ENCODE assay signal across 18 cellular contexts in the genomic region with DNA sequence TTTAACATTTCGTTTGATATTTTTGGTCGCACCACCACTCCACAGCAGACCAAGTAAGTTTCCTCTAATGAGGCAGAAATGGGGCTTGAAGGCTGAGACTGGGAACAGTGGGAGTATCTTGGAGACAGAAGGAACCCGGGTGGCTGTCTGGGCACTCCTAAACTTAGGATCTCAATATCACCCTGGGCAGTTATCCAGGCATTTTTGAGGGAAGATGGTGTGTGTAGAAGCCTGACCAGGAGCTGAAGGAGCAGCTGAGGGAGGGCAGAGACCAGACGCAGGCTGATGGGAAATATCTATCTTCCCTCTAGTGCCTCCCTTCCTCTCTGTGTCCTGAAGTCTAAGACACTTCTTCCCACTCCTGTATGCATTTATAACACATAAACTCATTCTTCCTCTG. TPM values are rescaled to one million over a fixed set of nuclear protein-coding genes. Genes with fewer than 3 reads are reported as not detected.
A peak's percentile ranks its signal among the peaks of the same experiment; 100 is the strongest.
DNase-seq lines count a peak whose midpoint lies in the region; ATAC-seq and TF ChIP-seq lines count a peak whose summit lies in the region.
"Had no signal": no experiment of that assay in that cellular context is flagged by ENCODE, and none has a peak within 500 bp of the region (broad histone marks: within the 10 kb centered on the region; RNA-seq: fewer than 3 reads in every experiment).

No MANE protein-coding gene starts in this region.

- H3K4me3 ChIP-seq in Caco-2 (ENCODE audit: low read depth, low read length) (no peak overlapping the region), OCI-LY7 (ENCODE audit: low read depth, low read length, poor library complexity, severe bottlenecking) (no peak overlapping the region)

- no peak overlapping the region for H3K27ac ChIP-seq in CD4-positive, alpha-beta T cell (ENCODE audit: low read depth, low read length)
- no peak overlapping the region for H3K27ac ChIP-seq in OCI-LY7 (ENCODE audit: low read depth, low read length, poor library complexity, severe bottlenecking)

- no peaks in the 10 kb centered on the region for H3K9me2 ChIP-seq in OCI-LY7 (ENCODE audit: insufficient read depth, low read length)

- H2AFZ ChIP-seq in OCI-LY7 (ENCODE audit: low read length) = no peak overlapping the region

- H3K36me3 Mint-ChIP-seq in CD4-positive, alpha-beta T cell (ENCODE audit: low read depth) = peaks cover 75% of the 10 kb centered on the region
- H3K36me3 Mint-ChIP-seq in Caco-2 (ENCODE audit: insufficient read depth, unreplicated experiment) = peaks cover 93% of the 10 kb centered on the region
- peaks cover 63% of the 10 kb centered on the region for H3K36me3 Mint-ChIP-seq in activated naive CD8-positive, alpha-beta T cell treated with anti-CD3 and anti-CD28 coated beads, Interleukin-2, amount 50 U/mL, for 24 hours (ENCODE audit: low read depth)
- H3K36me3 Mint-ChIP-seq in progenitor cell of endocrine pancreas (ENCODE audit: insufficient read depth) = peaks cover 50% of the 10 kb centered on the region

- TF ChIP-seq CTCF in CD4-positive, alpha-beta T cell (IDR thresholded peaks at IDR 0.05) = no peak
- TF ChIP-seq CTCF in Caco-2 (IDR thresholded peaks at IDR 0.05; ENCODE audit: insufficient read depth in 1 of 2, low read depth in 1 of 2, low read length in 1 of 2, severe bottlenecking in 1 of 2, unreplicated experiment in 1 of 2) (no peak), progenitor cell of endocrine pancreas (IDR thresholded peaks at IDR 0.05; ENCODE audit: unreplicated experiment) (no peak), OCI-LY7 (conservative IDR thresholded peaks at IDR 0.05; ENCODE audit: low read length) (no peak)

- no peak for DNase-seq in CD4-positive, alpha-beta T cell
- DNase-seq in Caco-2 (no peak), progenitor cell of endocrine pancreas (ENCODE audit: low spot score, unreplicated experiment) (no peak), OCI-LY7 (ENCODE audit: low spot score) (no peak)
- DNase-seq in activated naive CD8-positive, alpha-beta T cell treated with anti-CD3 and anti-CD28 coated beads, Interleukin-2, amount 50 U/mL, for 24 hours = no peak
- no peak for DNase-seq in stimulated activated CD4-positive, alpha-beta T cell treated with anti-CD3 and anti-CD28 coated beads, Interleukin-12 subunit alpha, Interleukin-12 subunit beta, amount 100 ng/mL, for 4 hours
- DNase-seq: CD4-positive, CD25-positive, alpha-beta regulatory T cell; GOT3; HCEC 1CT; KG1; NCI-H1694; NCI-H2081; NCI-H2171; NCI-H345; NCI-H524; NCI-H774; NK-92 treated with Interleukin-12 subunit alpha and Interleukin-12 subunit beta, amount 100 ng/mL, for 24 hours had no signal

- CTCF ChIA-PET in CD4-positive, alpha-beta T cell (lab: Charles Lee) = interaction anchor here (1.4 kb wide), 1 partner anchor 39 kb away, joined by 5 read pairs; a partner anchor contains a TSS
- CTCF ChIA-PET in Caco-2 (lab: Charles Lee) (interaction anchor here (0.5 kb wide), 1 partner anchor 285 kb away, joined by 4 read pairs; no protein-coding TSS in a partner anchor), OCI-LY7 (lab: Charles Lee; ENCODE audit: unreplicated experiment) (no interaction called here)

- H3K79me2 ChIP-seq in OCI-LY7 (ENCODE audit: insufficient read depth, low read depth, low read length) = no peaks in the 10 kb centered on the region

- H3K4me3 Mint-ChIP-seq in CD4-positive, alpha-beta T cell = no peak overlapping the region
- no peak overlapping the region for H3K4me3 Mint-ChIP-seq in Caco-2 (ENCODE audit: unreplicated experiment)
- H3K4me3 Mint-ChIP-seq in activated naive CD8-positive, alpha-beta T cell treated with anti-CD3 and anti-CD28 coated beads, Interleukin-2, amount 50 U/mL, for 24 hours = no peak overlapping the region
- no peak overlapping the region for H3K4me3 Mint-ChIP-seq in progenitor cell of endocrine pancreas (ENCODE audit: low read depth)

- no peaks in the 10 kb centered on the region for H3K9me3 Mint-ChIP-seq in CD4-positive, alpha-beta T cell
- H3K9me3 Mint-ChIP-seq in Caco-2 (ENCODE audit: unreplicated experiment) = peaks cover 6% of the 10 kb centered on the region
- no peaks in the 10 kb centered on the region for H3K9me3 Mint-ChIP-seq in activated naive CD8-positive, alpha-beta T cell treated with anti-CD3 and anti-CD28 coated beads, Interleukin-2, amount 50 U/mL, for 24 hours
- H3K9me3 Mint-ChIP-seq in progenitor cell of endocrine pancreas (ENCODE audit: low read depth) = no peaks in the 10 kb centered on the region
- H3K9me3 Mint-ChIP-seq: CD4-positive, CD25-positive, alpha-beta regulatory T cell had no signal

- H3K4me1 ChIP-seq in Caco-2 (no peaks in the 10 kb centered on the region), OCI-LY7 (ENCODE audit: insufficient read depth, low read length, poor library complexity, severe bottlenecking) (no peaks in the 10 kb centered on the region)

- H3K9me3 ChIP-seq in CD4-positive, alpha-beta T cell (ENCODE audit: control insufficient read depth, low read length) = no peaks in the 10 kb centered on the region
- H3K9me3 ChIP-seq in Caco-2 = no peaks in the 10 kb centered on the region
- no peaks in the 10 kb centered on the region for H3K9me3 ChIP-seq in OCI-LY7 (ENCODE audit: low read length)

- no peaks in the 10 kb centered on the region for H3K27me3 Mint-ChIP-seq in CD4-positive, alpha-beta T cell
- H3K27me3 Mint-ChIP-seq in Caco-2 (ENCODE audit: insufficient read depth, unreplicated experiment) (no peaks in the 10 kb centered on the region), progenitor cell of endocrine pancreas (no peaks in the 10 kb centered on the region)
- H3K27me3 Mint-ChIP-seq in activated naive CD8-positive, alpha-beta T cell treated with anti-CD3 and anti-CD28 coated beads, Interleukin-2, amount 50 U/mL, for 24 hours = no peaks in the 10 kb centered on the region
- H3K27me3 Mint-ChIP-seq: CD4-positive, CD25-positive, alpha-beta regulatory T cell had no signal

- intact Hi-C loops in CD4-positive, alpha-beta T cell (cut with DNase I, micrococcal nuclease) = no loop called here
- intact Hi-C loops in Caco-2 (cut with micrococcal nuclease; ENCODE audit: unreplicated experiment) (no loop called here), OCI-LY7 (cut with micrococcal nuclease; ENCODE audit: unreplicated experiment) (no loop called here)

- BruUV-seq in Caco-2 (replicated peaks; lab: Mats Ljungman, UMichigan) (no TSS peak), OCI-LY7 (replicated peaks; lab: Mats Ljungman, UMichigan) (no TSS peak)

- H3K4me2 ChIP-seq in OCI-LY7 (ENCODE audit: low read length) = no peak overlapping the region

- POLR2A ChIA-PET in CD4-positive, alpha-beta T cell (lab: Charles Lee) = interaction anchor here (0.7 kb wide), 1 partner anchor 22 kb away, joined by 3 read pairs; no protein-coding TSS in a partner anchor
- POLR2A ChIA-PET in Caco-2 (lab: Charles Lee) (interaction anchor here (0.7 kb wide), 1 partner anchor 38 kb away, joined by 5 read pairs; no protein-coding TSS in a partner anchor), OCI-LY7 (lab: Charles Lee) (no interaction called here)

- ATAC-seq in CD4-positive, alpha-beta T cell (ENCODE audit: poor library complexity) = no peak
- ATAC-seq in activated naive CD8-positive, alpha-beta T cell treated with anti-CD3 and anti-CD28 coated beads, Interleukin-2, amount 50 U/mL, for 24 hours = no peak
- no peak for ATAC-seq in HG03521 (IDR thresholded peaks at IDR 0.05; ENCODE audit: unreplicated experiment)

- no peaks in the 10 kb centered on the region for H3K27me3 ChIP-seq in CD4-positive, alpha-beta T cell (ENCODE audit: control insufficient read depth, insufficient read depth, low read length)
- H3K27me3 ChIP-seq in Caco-2 (replicated peaks; ENCODE audit: control insufficient read depth, insufficient read depth, low read length) = no peaks in the 10 kb centered on the region

- no peaks in the 10 kb centered on the region for H4K20me1 ChIP-seq in OCI-LY7 (ENCODE audit: insufficient read depth, low read length)

- H3K36me3 ChIP-seq in Caco-2 (ENCODE audit: control insufficient read depth, insufficient read depth, low read length) (peaks cover 4% of the 10 kb centered on the region; the same call in 1 of the 2 replicates), OCI-LY7 (ENCODE audit: insufficient read depth, low read length) (peaks cover 86% of the 10 kb centered on the region)

- peak overlapping the region; percentile 9 for H3K27ac Mint-ChIP-seq in CD4-positive, alpha-beta T cell
- H3K27ac Mint-ChIP-seq in Caco-2 (ENCODE audit: unreplicated experiment) (peak overlapping the region; percentile 39), progenitor cell of endocrine pancreas (peak overlapping the region; percentile 64)
- H3K27ac Mint-ChIP-seq in activated naive CD8-positive, alpha-beta T cell treated with anti-CD3 and anti-CD28 coated beads, Interleukin-2, amount 50 U/mL, for 24 hours = peak overlapping the region; percentile 30

- peaks cover 9% of the 10 kb centered on the region for H3K4me1 Mint-ChIP-seq in CD4-positive, alpha-beta T cell (ENCODE audit: low read depth)
- peaks cover 10% of the 10 kb centered on the region for H3K4me1 Mint-ChIP-seq in Caco-2 (ENCODE audit: low read depth, unreplicated experiment)
- H3K4me1 Mint-ChIP-seq in activated naive CD8-positive, alpha-beta T cell treated with anti-CD3 and anti-CD28 coated beads, Interleukin-2, amount 50 U/mL, for 24 hours = peaks cover 3% of the 10 kb centered on the region
- H3K4me1 Mint-ChIP-seq in progenitor cell of endocrine pancreas (ENCODE audit: low read depth) = no peaks in the 10 kb centered on the region

RNA-seq across cellular contexts. Expression of a gene that starts 10.7 kb away (rescaled TPM):
- total RNA-seq in CD4-positive, alpha-beta T cell = 100 to 1,000 TPM; 203 to 204 TPM
- total RNA-seq in Caco-2 (2022) (515 and 583 TPM in 2 replicates), progenitor cell of endocrine pancreas (290 and 318 TPM in 2 replicates), OCI-LY7 (2022) (461 and 465 TPM in 2 replicates)
- total RNA-seq in OCI-LY7 (2014; rRNA removed; shearing (Covaris generic)) = 262 and 272 TPM in 2 replicates

RNA-seq across cellular contexts. Expression of a gene that starts 18.9 kb away (rescaled TPM):
- total RNA-seq in CD4-positive, alpha-beta T cell = 100 to 1,000 TPM; 354 to 370 TPM
- total RNA-seq in Caco-2 (2022) (0.75 and 1.8 TPM in 2 replicates), progenitor cell of endocrine pancreas (2.6 and 2.8 TPM in 2 replicates), OCI-LY7 (2022) (105 and 111 TPM in 2 replicates)
- total RNA-seq in OCI-LY7 (2014; rRNA removed; shearing (Covaris generic)) = 66.2 and 70.1 TPM in 2 replicates

RNA-seq across cellular contexts. Expression of a gene that starts 21.7 kb away (rescaled TPM):
- total RNA-seq in CD4-positive, alpha-beta T cell = 100 to 1,000 TPM; 145 TPM
- 62.7 and 79.2 TPM in 2 replicates for total RNA-seq in Caco-2 (2022)
- total RNA-seq in progenitor cell of endocrine pancreas = 15.7 and 18.5 TPM in 2 replicates
- 42.7 and 43.7 TPM in 2 replicates for total RNA-seq in OCI-LY7 (2014; rRNA removed; shearing (Covaris generic))
- 32.3 and 34.5 TPM in 2 replicates for total RNA-seq in OCI-LY7 (2022)

RNA-seq across cellular contexts. Expression of a gene that starts 24.1 kb away (rescaled TPM):
- 10 to 100 TPM; 72.4 to 74.7 TPM for total RNA-seq in CD4-positive, alpha-beta T cell
- total RNA-seq in Caco-2 (2022) (82.2 and 105 TPM in 2 replicates), progenitor cell of endocrine pancreas (158 and 159 TPM in 2 replicates), OCI-LY7 (2022) (110 and 112 TPM in 2 replicates)
- total RNA-seq in OCI-LY7 (2014; rRNA removed; shearing (Covaris generic)) = 21.8 and 23.9 TPM in 2 replicates

RNA-seq across cellular contexts. Expression of a gene that starts 39.0 kb away (rescaled TPM):
- under 1 TPM; 0.31 to 0.85 TPM for total RNA-seq in CD4-positive, alpha-beta T cell
- 0.48 and 0.53 TPM in 2 replicates for total RNA-seq in Caco-2 (2022)
- 0.89 and 0.91 TPM in 2 replicates for total RNA-seq in progenitor cell of endocrine pancreas
- 3.9 and 4.6 TPM in 2 replicates for total RNA-seq in OCI-LY7 (2014; rRNA removed; shearing (Covaris generic))
- 6.0 and 6.5 TPM in 2 replicates for total RNA-seq in OCI-LY7 (2022)

Comparison
In these comparisons a context has a peak if more than half of its experiments do, and no peak if none do; other contexts are left out.
1. H3K27ac Mint-ChIP-seq: peak in every context shown above with its lines; median percentile 64 in progenitor cell of endocrine pancreas; 39 in Caco-2; 30 in activated naive CD8-positive, alpha-beta T cell treated with anti-CD3 and anti-CD28 coated beads, Interleukin-2, amount 50 U/mL, for 24 hours; 9 in CD4-positive, alpha-beta T cell.
2. RNA of a gene that starts 18.9 kb away (total RNA-seq): 354 to 370 TPM in CD4-positive, alpha-beta T cell and 66.2 to 111 TPM in OCI-LY7; 2.6 to 2.8 TPM in progenitor cell of endocrine pancreas and 0.75 to 1.8 TPM in Caco-2; every median in the first group is over 10 times any median in the second.